ENCODE assay signal across 1 cellular context in genomic region chr13:27969073-27969865, GRCh38.
TF ChIP-seq lines count a peak whose summit lies in the region.

A gene with protein sequence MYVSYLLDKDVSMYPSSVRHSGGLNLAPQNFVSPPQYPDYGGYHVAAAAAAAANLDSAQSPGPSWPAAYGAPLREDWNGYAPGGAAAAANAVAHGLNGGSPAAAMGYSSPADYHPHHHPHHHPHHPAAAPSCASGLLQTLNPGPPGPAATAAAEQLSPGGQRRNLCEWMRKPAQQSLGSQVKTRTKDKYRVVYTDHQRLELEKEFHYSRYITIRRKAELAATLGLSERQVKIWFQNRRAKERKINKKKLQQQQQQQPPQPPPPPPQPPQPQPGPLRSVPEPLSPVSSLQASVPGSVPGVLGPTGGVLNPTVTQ (minus strand): TSS chr13:27969315. CDS start chr13:27969006, 309 bp downstream.

TF ChIP-seq in A549, 52 proteins besides CTCF, POLR2A, EP300 and RAD21 (continued from another document):
- no peak for TF ChIP-seq MAFK (IDR thresholded peaks at IDR 0.05; ENCODE audit: partially characterized antibody)
- TF ChIP-seq PBX3 (IDR thresholded peaks at IDR 0.05): no peak
- TF ChIP-seq ZFP36 (IDR thresholded peaks at IDR 0.05; ENCODE audit: borderline replicate concordance, partially characterized antibody): no peak
- no peak for TF ChIP-seq RNF2 (IDR thresholded peaks at IDR 0.05; ENCODE audit: borderline replicate concordance, low read depth)
- no peak for TF ChIP-seq USF2 (IDR thresholded peaks at IDR 0.05)
- TF ChIP-seq, protein P1, sequence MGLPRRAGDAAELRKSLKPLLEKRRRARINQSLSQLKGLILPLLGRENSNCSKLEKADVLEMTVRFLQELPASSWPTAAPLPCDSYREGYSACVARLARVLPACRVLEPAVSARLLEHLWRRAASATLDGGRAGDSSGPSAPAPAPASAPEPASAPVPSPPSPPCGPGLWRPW (IDR thresholded peaks at IDR 0.05): no peak
- TF ChIP-seq KDM1A (IDR thresholded peaks at IDR 0.05; ENCODE audit: low read depth): no peak
- TF ChIP-seq JUN (IDR thresholded peaks at IDR 0.05): no peak
- TF ChIP-seq NFE2L2 (conservative IDR thresholded peaks at IDR 0.05; ENCODE audit: low read length): no peak
- no peak for TF ChIP-seq TFCP2L1 (CRISPR knock-in tag; IDR thresholded peaks at IDR 0.05)
- TF ChIP-seq FOSL2 (IDR thresholded peaks at IDR 0.05): no peak
- TF ChIP-seq FOSL2 (CRISPR knock-in tag; IDR thresholded peaks at IDR 0.05): no peak
- no peak for TF ChIP-seq NR3C1 (IDR thresholded peaks at IDR 0.05)
- no peak for TF ChIP-seq ZNF302 (CRISPR knock-in tag; IDR thresholded peaks at IDR 0.05)
